In genomic region chr1:37043101-37043500, GRCh38 we compare ENCODE assay signal across 32 cellular contexts. TPM values are rescaled to one million over a fixed set of nuclear protein-coding genes. Genes with fewer than 3 reads are reported as not detected.
"Had no signal": no experiment of that assay in that cellular context is flagged by ENCODE, and none has a peak within 500 bp of the region (broad histone marks: within the 10 kb centered on the region; RNA-seq: fewer than 3 reads in every experiment).

No MANE protein-coding gene starts in this region.

- H3K9me3 Mint-ChIP-seq: immature natural killer cell; mesothelial cell of epicardium; natural killer cell treated with Interleukin-12 subunit alpha and Interleukin-12 subunit beta and Interleukin-15 and Interleukin-18, amount 100 ng/mL, for 72 hours; stimulated activated memory B cell treated with anti-CD40 and anti-IgM and Interleukin-4, amounts not matched to agents 10 μg/mL and 1 μg/mL and 100 μg/mL, for 72 hours; stimulated activated naive CD8-positive, alpha-beta T cell treated with anti-CD3 and anti-CD28 coated beads, Interleukin-15, amount 100 ng/mL, for 72 hours; type B pancreatic cell had no signal

- H3K36me3 ChIP-seq: heart left ventricle, left lung, lower lobe of right lung, ovary, right atrium auricular region, right lobe of liver, tibial nerve, uterus had no signal

- H3K36me3 Mint-ChIP-seq: immature natural killer cell; mesothelial cell of epicardium; natural killer cell treated with Interleukin-12 subunit alpha and Interleukin-12 subunit beta and Interleukin-15 and Interleukin-18, amount 100 ng/mL, for 72 hours; stimulated activated memory B cell treated with anti-CD40 and anti-IgM and Interleukin-4, amounts not matched to agents 10 μg/mL and 1 μg/mL and 100 μg/mL, for 72 hours; type B pancreatic cell had no signal

- H3K4me1 Mint-ChIP-seq: immature natural killer cell; mesothelial cell of epicardium; stimulated activated memory B cell treated with anti-CD40 and anti-IgM and Interleukin-4, amounts not matched to agents 10 μg/mL and 1 μg/mL and 100 μg/mL, for 72 hours; stimulated activated naive CD8-positive, alpha-beta T cell treated with anti-CD3 and anti-CD28 coated beads, Interleukin-15, amount 100 ng/mL, for 72 hours had no signal

- H3K4me3 Mint-ChIP-seq: immature natural killer cell; mesothelial cell of epicardium; naive thymus-derived CD4-positive, alpha-beta T cell; natural killer cell treated with Interleukin-12 subunit alpha and Interleukin-12 subunit beta and Interleukin-15 and Interleukin-18, amount 100 ng/mL, for 72 hours; stimulated activated memory B cell treated with anti-CD40 and anti-IgM and Interleukin-4, amounts not matched to agents 10 μg/mL and 1 μg/mL and 100 μg/mL, for 72 hours; stimulated activated naive CD8-positive, alpha-beta T cell treated with anti-CD3 and anti-CD28 coated beads, Interleukin-15, amount 100 ng/mL, for 72 hours; type B pancreatic cell had no signal

- H3K27ac Mint-ChIP-seq: immature natural killer cell; mesothelial cell of epicardium; naive thymus-derived CD4-positive, alpha-beta T cell; natural killer cell treated with Interleukin-12 subunit alpha and Interleukin-12 subunit beta and Interleukin-15 and Interleukin-18, amount 100 ng/mL, for 72 hours; progenitor cell of endocrine pancreas; stimulated activated memory B cell treated with anti-CD40 and anti-IgM and Interleukin-4, amounts not matched to agents 10 μg/mL and 1 μg/mL and 100 μg/mL, for 72 hours; stimulated activated naive CD8-positive, alpha-beta T cell treated with anti-CD3 and anti-CD28 coated beads, Interleukin-15, amount 100 ng/mL, for 72 hours; type B pancreatic cell had no signal

- H3K27ac ChIP-seq: heart left ventricle, left lung, lower lobe of right lung, ovary, right atrium auricular region, right lobe of liver, tibial nerve, uterus had no signal

- FAIRE-seq: islet of Langerhans, kidney had no signal

- H3K27me3 ChIP-seq: ovary, right lobe of liver had no signal

- H3K4me3 ChIP-seq: heart left ventricle, left lung, lower lobe of right lung, mucosa of descending colon, ovary, right atrium auricular region, right lobe of liver, smooth muscle cell, tibial nerve, uterus had no signal

- H3K4me1 ChIP-seq: heart left ventricle, left lung, lower lobe of right lung, right atrium auricular region, right lobe of liver, uterus had no signal

- H3K4me2 ChIP-seq: smooth muscle cell had no signal

- DNase-seq: heart left ventricle; immature natural killer cell; kidney; left colon; left lung; lower lobe of right lung; mammary epithelial cell; mesendoderm; mucosa of descending colon; naive thymus-derived CD4-positive, alpha-beta T cell; ovary; right lobe of liver; stimulated activated CD4-positive, alpha-beta T cell treated with anti-CD3 and anti-CD28 coated beads, Interleukin-1b, Interleukin-23, amount 100 ng/mL, for 48 hours; stimulated activated CD4-positive, alpha-beta T cell treated with anti-CD3 and anti-CD28 coated beads, Interleukin-2, amount 100 ng/mL, for 48 hours; stimulated activated CD4-positive, alpha-beta T cell treated with anti-CD3 and anti-CD28 coated beads, Interleukin-4, amount 100 ng/mL, for 4 hours; stimulated activated CD8-positive, alpha-beta memory T cell treated with anti-CD3 and anti-CD28 coated beads, Interleukin-4, amount 100 ng/mL, for 48 hours; stimulated activated naive CD4-positive, alpha-beta T cell treated with Interleukin-2 at 50 U/mL for 16 hours; stimulated activated naive CD8-positive, alpha-beta T cell treated with anti-CD3 and anti-CD28 coated beads, Interleukin-15, amount 100 ng/mL, for 72 hours; substantia nigra; uterus had no signal

- ATAC-seq: heart left ventricle; left colon; left lung; lower lobe of right lung; mucosa of descending colon; naive thymus-derived CD4-positive, alpha-beta T cell; natural killer cell treated with Interleukin-12 subunit alpha and Interleukin-12 subunit beta and Interleukin-15 and Interleukin-18, amount 100 ng/mL, for 72 hours; right lobe of liver; stimulated activated memory B cell treated with anti-CD40 and anti-IgM and Interleukin-4, amounts not matched to agents 10 μg/mL and 1 μg/mL and 100 μg/mL, for 72 hours; stimulated activated naive CD8-positive, alpha-beta T cell treated with anti-CD3 and anti-CD28 coated beads, Interleukin-15, amount 100 ng/mL, for 72 hours had no signal

- H3K9me3 ChIP-seq: heart left ventricle, left lung, lower lobe of right lung, mucosa of descending colon, ovary, right atrium auricular region, right lobe of liver, tibial nerve, uterus had no signal

RNA-seq across cellular contexts. Expression of gene GRIK3, which starts 8.8 kb away (rescaled TPM):
- total RNA-seq: mammary epithelial cell; mesothelial cell of epicardium; myocyte; naive thymus-derived CD4-positive, alpha-beta T cell; natural killer cell treated with Interleukin-12 subunit alpha and Interleukin-12 subunit beta and Interleukin-15 and Interleukin-18, amount 100 ng/mL, for 72 hours; pulmonary artery endothelial cell; renal cortical epithelial cell had no signal
- polyA plus RNA-seq: immature natural killer cell; mammary epithelial cell; naive thymus-derived CD4-positive, alpha-beta T cell; smooth muscle cell had no signal
